8 cellular contexts compared by ENCODE assay signal in genomic region chr3:184433178-184433577, GRCh38. TPM values are rescaled to one million over a fixed set of nuclear protein-coding genes. Genes with fewer than 3 reads are reported as not detected.
"Had no signal": no experiment of that assay in that cellular context is flagged by ENCODE, and none has a peak within 500 bp of the region (broad histone marks: within the 10 kb centered on the region; RNA-seq: fewer than 3 reads in every experiment).

No MANE protein-coding gene starts in this region.

RNA-seq across cellular contexts. Expression of gene CHRD, which starts 53.3 kb away (rescaled TPM):
- total RNA-seq: mammary epithelial cell; naive thymus-derived CD4-positive, alpha-beta T cell had no signal
- polyA plus RNA-seq: immature natural killer cell; keratinocyte; mammary epithelial cell; naive thymus-derived CD4-positive, alpha-beta T cell had no signal

RNA-seq across cellular contexts. Expression of gene THPO, which starts 55.2 kb away (rescaled TPM):
- total RNA-seq: left colon; lung microvascular endothelial cell; mammary epithelial cell; mononuclear cell; myocyte; naive thymus-derived CD4-positive, alpha-beta T cell had no signal
- polyA plus RNA-seq: immature natural killer cell; keratinocyte; mammary epithelial cell; naive thymus-derived CD4-positive, alpha-beta T cell had no signal
